Comparison of ENCODE assay signal across 1 cellular context in the genomic region with DNA sequence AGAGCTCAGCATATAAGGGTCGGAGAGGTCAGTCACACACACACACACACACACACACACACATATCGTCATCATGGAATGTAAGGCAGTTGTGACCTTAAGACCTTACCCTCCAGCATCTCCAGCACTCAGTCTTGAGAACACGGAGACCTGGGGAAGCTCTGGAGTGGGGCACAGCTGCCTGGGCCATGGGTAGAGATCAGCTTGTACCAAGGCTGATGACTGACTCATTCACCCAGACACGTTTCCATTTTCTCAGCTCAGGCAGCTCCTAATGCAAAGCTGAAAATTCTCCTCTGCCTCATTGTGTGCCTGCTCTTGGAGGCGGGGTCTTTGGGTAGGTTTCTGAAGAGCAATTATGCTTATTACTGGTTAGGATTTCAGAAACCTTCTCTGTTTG.
TF ChIP-seq lines count a peak whose summit lies in the region.

No MANE protein-coding gene starts in this region.

TF ChIP-seq in GM23338, 12 proteins besides CTCF, POLR2A, EP300 and RAD21 (continued from another document):
- TF ChIP-seq, protein P1, sequence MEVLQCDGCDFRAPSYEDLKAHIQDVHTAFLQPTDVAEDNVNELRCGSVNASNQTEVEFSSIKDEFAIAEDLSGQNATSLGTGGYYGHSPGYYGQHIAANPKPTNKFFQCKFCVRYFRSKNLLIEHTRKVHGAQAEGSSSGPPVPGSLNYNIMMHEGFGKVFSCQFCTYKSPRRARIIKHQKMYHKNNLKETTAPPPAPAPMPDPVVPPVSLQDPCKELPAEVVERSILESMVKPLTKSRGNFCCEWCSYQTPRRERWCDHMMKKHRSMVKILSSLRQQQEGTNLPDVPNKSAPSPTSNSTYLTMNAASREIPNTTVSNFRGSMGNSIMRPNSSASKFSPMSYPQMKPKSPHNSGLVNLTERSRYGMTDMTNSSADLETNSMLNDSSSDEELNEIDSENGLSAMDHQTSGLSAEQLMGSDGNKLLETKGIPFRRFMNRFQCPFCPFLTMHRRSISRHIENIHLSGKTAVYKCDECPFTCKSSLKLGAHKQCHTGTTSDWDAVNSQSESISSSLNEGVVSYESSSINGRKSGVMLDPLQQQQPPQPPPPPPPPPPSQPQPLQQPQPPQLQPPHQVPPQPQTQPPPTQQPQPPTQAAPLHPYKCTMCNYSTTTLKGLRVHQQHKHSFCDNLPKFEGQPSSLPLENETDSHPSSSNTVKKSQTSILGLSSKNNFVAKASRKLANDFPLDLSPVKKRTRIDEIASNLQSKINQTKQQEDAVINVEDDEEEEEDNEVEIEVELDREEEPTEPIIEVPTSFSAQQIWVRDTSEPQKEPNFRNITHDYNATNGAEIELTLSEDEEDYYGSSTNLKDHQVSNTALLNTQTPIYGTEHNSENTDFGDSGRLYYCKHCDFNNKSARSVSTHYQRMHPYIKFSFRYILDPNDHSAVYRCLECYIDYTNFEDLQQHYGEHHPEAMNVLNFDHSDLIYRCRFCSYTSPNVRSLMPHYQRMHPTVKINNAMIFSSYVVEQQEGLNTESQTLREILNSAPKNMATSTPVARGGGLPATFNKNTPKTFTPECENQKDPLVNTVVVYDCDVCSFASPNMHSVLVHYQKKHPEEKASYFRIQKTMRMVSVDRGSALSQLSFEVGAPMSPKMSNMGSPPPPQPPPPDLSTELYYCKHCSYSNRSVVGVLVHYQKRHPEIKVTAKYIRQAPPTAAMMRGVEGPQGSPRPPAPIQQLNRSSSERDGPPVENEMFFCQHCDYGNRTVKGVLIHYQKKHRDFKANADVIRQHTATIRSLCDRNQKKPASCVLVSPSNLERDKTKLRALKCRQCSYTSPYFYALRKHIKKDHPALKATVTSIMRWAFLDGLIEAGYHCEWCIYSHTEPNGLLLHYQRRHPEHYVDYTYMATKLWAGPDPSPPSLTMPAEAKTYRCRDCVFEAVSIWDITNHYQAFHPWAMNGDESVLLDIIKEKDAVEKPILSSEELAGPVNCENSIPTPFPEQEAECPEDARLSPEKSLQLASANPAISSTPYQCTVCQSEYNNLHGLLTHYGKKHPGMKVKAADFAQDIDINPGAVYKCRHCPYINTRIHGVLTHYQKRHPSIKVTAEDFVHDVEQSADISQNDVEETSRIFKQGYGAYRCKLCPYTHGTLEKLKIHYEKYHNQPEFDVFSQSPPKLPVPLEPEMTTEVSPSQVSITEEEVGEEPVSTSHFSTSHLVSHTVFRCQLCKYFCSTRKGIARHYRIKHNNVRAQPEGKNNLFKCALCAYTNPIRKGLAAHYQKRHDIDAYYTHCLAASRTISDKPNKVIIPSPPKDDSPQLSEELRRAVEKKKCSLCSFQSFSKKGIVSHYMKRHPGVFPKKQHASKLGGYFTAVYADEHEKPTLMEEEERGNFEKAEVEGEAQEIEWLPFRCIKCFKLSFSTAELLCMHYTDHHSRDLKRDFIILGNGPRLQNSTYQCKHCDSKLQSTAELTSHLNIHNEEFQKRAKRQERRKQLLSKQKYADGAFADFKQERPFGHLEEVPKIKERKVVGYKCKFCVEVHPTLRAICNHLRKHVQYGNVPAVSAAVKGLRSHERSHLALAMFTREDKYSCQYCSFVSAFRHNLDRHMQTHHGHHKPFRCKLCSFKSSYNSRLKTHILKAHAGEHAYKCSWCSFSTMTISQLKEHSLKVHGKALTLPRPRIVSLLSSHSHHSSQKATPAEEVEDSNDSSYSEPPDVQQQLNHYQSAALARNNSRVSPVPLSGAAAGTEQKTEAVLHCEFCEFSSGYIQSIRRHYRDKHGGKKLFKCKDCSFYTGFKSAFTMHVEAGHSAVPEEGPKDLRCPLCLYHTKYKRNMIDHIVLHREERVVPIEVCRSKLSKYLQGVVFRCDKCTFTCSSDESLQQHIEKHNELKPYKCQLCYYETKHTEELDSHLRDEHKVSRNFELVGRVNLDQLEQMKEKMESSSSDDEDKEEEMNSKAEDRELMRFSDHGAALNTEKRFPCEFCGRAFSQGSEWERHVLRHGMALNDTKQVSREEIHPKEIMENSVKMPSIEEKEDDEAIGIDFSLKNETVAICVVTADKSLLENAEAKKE (CRISPR knock-in tag; IDR thresholded peaks at IDR 0.05) = no peak
- TF ChIP-seq ZNF114 (CRISPR knock-in tag; IDR thresholded peaks at IDR 0.05) (no peak), EZH2 (IDR thresholded peaks at IDR 0.05; ENCODE audit: low read depth, unreplicated experiment) (no peak), NANOG (IDR thresholded peaks at IDR 0.05; ENCODE audit: borderline replicate concordance) (no peak), POLR2AphosphoS5 (IDR thresholded peaks at IDR 0.05; ENCODE audit: low read depth) (no peak)
